In the genomic region with DNA sequence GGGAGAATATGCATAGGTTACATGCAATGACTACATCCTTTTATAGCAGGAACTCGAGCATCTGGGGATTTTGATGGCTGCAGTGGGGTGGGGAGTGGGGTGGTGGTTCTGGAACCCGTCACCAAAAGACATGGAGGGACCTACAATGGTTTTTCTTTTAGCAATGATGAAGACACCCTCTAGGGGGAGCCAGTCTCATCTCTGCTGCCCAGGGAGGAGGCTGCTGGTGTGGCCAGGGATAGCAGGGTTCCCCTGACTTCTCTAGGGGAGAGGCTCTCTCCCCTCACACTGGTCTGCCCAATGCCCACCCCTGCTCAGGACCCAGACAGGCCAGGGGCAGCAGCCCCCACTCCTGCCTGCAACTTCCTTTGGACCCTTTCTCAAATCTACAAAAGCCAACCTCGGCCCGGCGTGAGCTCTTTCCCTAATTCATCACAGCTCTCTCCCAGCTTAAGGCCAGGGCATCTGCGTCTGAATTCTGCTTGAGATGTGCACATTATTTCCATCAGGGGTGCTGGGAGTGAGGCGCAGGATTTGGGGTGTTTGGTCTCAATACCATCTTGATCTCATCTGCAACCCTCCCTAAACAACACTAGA, we compare ENCODE assay signal across 8 cellular contexts.
DNase-seq lines count a peak whose midpoint lies in the region; ATAC-seq, FAIRE-seq and TF ChIP-seq lines count a peak whose summit lies in the region.

No MANE protein-coding gene starts in this region.

- DNase-seq in DMS153 (lab: John Stamatoyannopoulos, UW) (peak; percentile 24), GM19239 (ENCODE audit: insufficient read length, low spot score) (peak; percentile 59), Panc1 (ENCODE audit: low read depth, low spot score) (peak; percentile 20), ecto neural progenitor cell (ENCODE audit: low spot score) (peak; percentile 70), aorta (no peak)
- DNase-seq in naive thymus-derived CD4-positive, alpha-beta T cell = no peak

- H3K27ac ChIP-seq in Panc1 (ENCODE audit: low read length) (no peak overlapping the region), aorta (ENCODE audit: low read depth in 1 of 2, low read length in 2 of 2) (no peak overlapping the region)
- no peak overlapping the region for H3K27ac ChIP-seq in naive thymus-derived CD4-positive, alpha-beta T cell (ENCODE audit: low read depth, low read length)

- peaks cover 0 to 4% (median 0%) of the 10 kb centered on the region in 7 donors for H3K4me1 Mint-ChIP-seq in naive thymus-derived CD4-positive, alpha-beta T cell

- POLR2A ChIA-PET in Panc1 (lab: Charles Lee) = no interaction called here
- POLR2A ChIA-PET in naive thymus-derived CD4-positive, alpha-beta T cell (lab: Charles Lee) = no interaction called here

- H3K27ac Mint-ChIP-seq in naive thymus-derived CD4-positive, alpha-beta T cell = no peak overlapping the region

- in situ Hi-C loops in Panc1 (cut with HindIII; ENCODE audit: low pct_unique_long_range_greater_than_20kb, low sequenced_read_pairs) = no loop called here

- H3K27me3 ChIP-seq in Panc1 (ENCODE audit: control insufficient read depth, insufficient read depth, low read length) (no peaks in the 10 kb centered on the region), aorta (ENCODE audit: control insufficient read depth in 1 of 2, insufficient read depth in 2 of 2, low read length in 1 of 2) (no peaks in the 10 kb centered on the region)
- no peaks in the 10 kb centered on the region for H3K27me3 ChIP-seq in naive thymus-derived CD4-positive, alpha-beta T cell (ENCODE audit: control insufficient read depth in 2 of 2, insufficient read depth in 2 of 2, low read length in 2 of 2)

- no peaks in the 10 kb centered on the region for H3K9me3 ChIP-seq in Panc1 (ENCODE audit: control insufficient read depth, insufficient read depth, low read depth, low read length)
- no peaks in the 10 kb centered on the region for H3K9me3 ChIP-seq in naive thymus-derived CD4-positive, alpha-beta T cell (ENCODE audit: control insufficient read depth in 2 of 3, low read length in 3 of 3)
- no peaks in the 10 kb centered on the region for H3K9me3 ChIP-seq in aorta (ENCODE audit: control insufficient read depth, low read length)

- no peak overlapping the region for H3K4me3 Mint-ChIP-seq in naive thymus-derived CD4-positive, alpha-beta T cell

- H3K4me3 ChIP-seq in Panc1 (ENCODE audit: low read depth in 2 of 2, low read length in 2 of 2) (no peak overlapping the region), aorta (ENCODE audit: low read length in 2 of 2) (no peak overlapping the region)
- H3K4me3 ChIP-seq in naive thymus-derived CD4-positive, alpha-beta T cell (ENCODE audit: low read length) = no peak overlapping the region

- TF ChIP-seq CTCF in Panc1 (IDR thresholded peaks at IDR 0.05) = peak; percentile 89

- intact Hi-C loops in Panc1 (cut with micrococcal nuclease; ENCODE audit: unreplicated experiment) (loop anchor here (10.0 kb wide), 1 partner anchor 504 kb away; no protein-coding TSS in a partner anchor), aorta (cut with DNase I) (no loop called here)
- intact Hi-C loops in naive thymus-derived CD4-positive, alpha-beta T cell (cut with micrococcal nuclease) = no loop called here

- H3K36me3 ChIP-seq in Panc1 (ENCODE audit: control insufficient read depth, insufficient read depth, low read length) = peaks cover 6% of the 10 kb centered on the region; the same call in 1 of the 2 replicates
- H3K36me3 ChIP-seq in naive thymus-derived CD4-positive, alpha-beta T cell (ENCODE audit: control insufficient read depth in 2 of 3, insufficient read depth in 3 of 3, low read length in 3 of 3) = no peaks in the 10 kb centered on the region
- peaks cover 0 to 5% of the 10 kb centered on the region in 2 donors for H3K36me3 ChIP-seq in aorta (ENCODE audit: control insufficient read depth in 1 of 2, insufficient read depth in 2 of 2, low read length in 1 of 2)

- peak; percentile 86 for ATAC-seq in HG03469 (IDR thresholded peaks at IDR 0.05; ENCODE audit: unreplicated experiment)
- ATAC-seq in Panc1 = peak; percentile 92
- peak; percentile 32 for ATAC-seq in naive thymus-derived CD4-positive, alpha-beta T cell
- ATAC-seq in aorta (ENCODE audit: low FRiP score) = no peak
- ATAC-seq in GM19463 (IDR thresholded peaks at IDR 0.05; ENCODE audit: unreplicated experiment) = no peak

- H3K27me3 Mint-ChIP-seq in naive thymus-derived CD4-positive, alpha-beta T cell = peaks cover 0 to 5% (median 3%) of the 10 kb centered on the region in 5 donors

- no TSS peak for BruUV-seq in Panc1 (replicated peaks; lab: Mats Ljungman, UMichigan)

- no peak for FAIRE-seq in GM19239 (lab: Jason Lieb, UNC)

- H3K4me1 ChIP-seq in Panc1 (ENCODE audit: control insufficient read depth, insufficient read depth, low read length) = no peaks in the 10 kb centered on the region
- H3K4me1 ChIP-seq in naive thymus-derived CD4-positive, alpha-beta T cell (ENCODE audit: control insufficient read depth in 2 of 2, insufficient read depth in 2 of 2, low read length in 2 of 2) = no peaks in the 10 kb centered on the region
- no peaks in the 10 kb centered on the region for H3K4me1 ChIP-seq in aorta (ENCODE audit: control insufficient read depth in 1 of 2, insufficient read depth in 2 of 2, low read length in 2 of 2)

- no peaks in the 10 kb centered on the region for H3K9me3 Mint-ChIP-seq in naive thymus-derived CD4-positive, alpha-beta T cell

- WGBS in aorta, 2 donors = 67 to 74% methylated on average over 7 of the region's 7 CpGs

- CTCF ChIA-PET in Panc1 (lab: Charles Lee) = interaction anchor here (1.2 kb wide), 1 partner anchor 11 kb away, joined by 3 read pairs; no protein-coding TSS in a partner anchor
- CTCF ChIA-PET in naive thymus-derived CD4-positive, alpha-beta T cell (lab: Charles Lee) = no interaction called here

- H3K36me3 Mint-ChIP-seq in naive thymus-derived CD4-positive, alpha-beta T cell = peaks cover 0 to 3% (median 0%) of the 10 kb centered on the region in 5 donors

Comparison
In these comparisons a context has a peak if more than half of its experiments do, and no peak if none do; other contexts are left out.
1. DNase-seq: peak in DMS153 (single experiment), GM19239 (single experiment), Panc1 (single experiment) and ecto neural progenitor cell (single experiment); none in naive thymus-derived CD4-positive, alpha-beta T cell (0 of 9) and aorta (0 of 2).
2. ATAC-seq: peak in HG03469 (single experiment), Panc1 (single experiment) and naive thymus-derived CD4-positive, alpha-beta T cell (single experiment); none in aorta (single experiment) and GM19463 (single experiment).